7 cellular contexts compared by ENCODE assay signal in the genomic region with DNA sequence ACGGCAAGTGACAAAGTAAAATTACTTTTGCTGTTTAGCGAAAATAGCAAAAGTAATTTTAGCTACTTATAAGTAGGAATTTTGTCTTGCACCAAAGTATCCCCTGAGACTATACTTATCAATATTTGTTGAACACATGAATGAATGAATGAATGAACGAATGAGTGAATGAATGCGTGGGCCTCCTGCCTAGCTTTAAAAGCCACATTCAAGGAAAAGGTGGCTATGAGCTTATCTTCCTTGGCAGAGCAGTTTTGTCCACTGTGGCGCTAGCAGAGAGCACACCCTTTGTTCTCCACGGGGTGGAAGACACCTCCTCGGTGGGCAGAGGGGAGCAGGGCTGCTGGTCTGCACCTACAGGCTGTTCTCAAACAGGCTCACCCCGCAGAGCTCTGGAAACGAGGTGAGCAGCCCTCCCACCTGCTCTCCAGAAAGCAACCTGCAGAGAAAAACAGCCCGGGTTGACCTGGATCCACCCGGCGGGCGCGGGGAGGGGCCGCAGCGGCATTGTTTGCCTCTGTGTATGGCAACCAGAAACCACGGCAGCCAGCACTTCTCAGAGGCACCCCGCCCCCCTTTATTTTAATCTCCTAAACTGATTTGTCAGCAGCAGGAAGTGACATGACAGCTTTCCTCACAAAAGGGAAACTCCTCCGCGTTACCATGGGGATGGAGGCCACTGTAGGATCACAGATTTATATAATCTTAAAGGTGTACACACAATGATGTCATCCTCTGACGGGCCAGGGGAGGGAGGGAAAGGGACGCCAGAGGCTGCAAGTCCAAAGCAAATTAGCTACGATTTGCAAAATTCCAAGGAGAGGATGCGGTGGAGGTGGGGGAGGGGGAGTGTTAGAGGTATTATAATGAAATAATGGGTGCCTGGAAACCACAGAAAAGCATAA.
DNase-seq lines count a peak whose midpoint lies in the region; ATAC-seq lines count a peak whose summit lies in the region.

No MANE protein-coding gene starts in this region.

- ATAC-seq in GM18508 (IDR thresholded peaks at IDR 0.05; ENCODE audit: insufficient read depth, unreplicated experiment) = peak; percentile 63
- ATAC-seq in HG03025 (IDR thresholded peaks at IDR 0.05; ENCODE audit: low FRiP score, unreplicated experiment) = peak; percentile 71

- DNase-seq in NCI-H2029 treated with DMSO at 0.1 percent for 48 hours (lab: John Stamatoyannopoulos, UW) (peak; percentile 95), T1000 (lab: John Stamatoyannopoulos, UW) (peak; percentile 88), astrocyte of the hippocampus (ENCODE audit: low read depth, low spot score) (peak; percentile 99), hippocampal formation (lab: John Stamatoyannopoulos, UW) (peak; percentile 85 to 95), retina (peak; percentile 96)

Comparison
In these comparisons a context has a peak if more than half of its experiments do, and no peak if none do; other contexts are left out.
1. Peak in every context shown above with its lines: DNase-seq and ATAC-seq.